ENCODE assay signal across 1 cellular context in the genomic region with DNA sequence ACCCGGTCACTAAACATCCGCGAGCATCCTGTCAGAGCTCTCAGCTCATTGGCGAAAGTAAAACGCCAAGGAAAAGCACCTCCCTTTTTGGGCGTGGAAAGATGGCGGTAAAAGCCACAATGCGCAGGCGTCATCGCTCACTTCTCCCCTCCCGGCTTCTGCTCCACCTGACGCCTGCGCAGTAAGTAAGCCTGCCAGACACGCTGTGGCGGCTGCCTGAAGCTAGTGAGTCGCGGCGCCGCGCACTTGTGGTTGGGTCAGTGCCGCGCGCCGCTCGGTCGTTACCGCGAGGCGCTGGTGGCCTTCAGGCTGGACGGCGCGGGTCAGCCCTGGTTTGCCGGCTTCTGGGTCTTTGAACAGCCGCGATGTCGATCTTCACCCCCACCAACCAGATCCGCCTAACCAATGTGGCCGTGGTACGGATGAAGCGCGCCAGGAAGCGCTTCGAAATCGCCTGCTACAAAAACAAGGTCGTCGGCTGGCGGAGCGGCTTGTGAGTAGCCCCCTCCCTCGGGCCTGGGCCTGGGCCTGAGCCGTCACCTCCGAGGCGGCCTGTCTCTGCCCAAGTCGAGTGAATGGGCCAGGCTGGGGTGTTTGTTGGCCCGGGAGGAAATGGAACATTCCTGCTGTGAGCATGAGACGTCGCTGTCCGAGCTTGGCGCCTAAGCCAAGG.
TF ChIP-seq lines count a peak whose summit lies in the region.
"Not testable (repeated sequence)": the region's sequence is repeated elsewhere in the genome, so short reads cannot be mapped to it uniquely, and the experiment has no call there.

No MANE protein-coding gene starts in this region.

TF ChIP-seq in K562, 482 proteins besides CTCF, POLR2A, EP300 and RAD21 (continued from another document and continues in another):
- TF ChIP-seq, protein P1, sequence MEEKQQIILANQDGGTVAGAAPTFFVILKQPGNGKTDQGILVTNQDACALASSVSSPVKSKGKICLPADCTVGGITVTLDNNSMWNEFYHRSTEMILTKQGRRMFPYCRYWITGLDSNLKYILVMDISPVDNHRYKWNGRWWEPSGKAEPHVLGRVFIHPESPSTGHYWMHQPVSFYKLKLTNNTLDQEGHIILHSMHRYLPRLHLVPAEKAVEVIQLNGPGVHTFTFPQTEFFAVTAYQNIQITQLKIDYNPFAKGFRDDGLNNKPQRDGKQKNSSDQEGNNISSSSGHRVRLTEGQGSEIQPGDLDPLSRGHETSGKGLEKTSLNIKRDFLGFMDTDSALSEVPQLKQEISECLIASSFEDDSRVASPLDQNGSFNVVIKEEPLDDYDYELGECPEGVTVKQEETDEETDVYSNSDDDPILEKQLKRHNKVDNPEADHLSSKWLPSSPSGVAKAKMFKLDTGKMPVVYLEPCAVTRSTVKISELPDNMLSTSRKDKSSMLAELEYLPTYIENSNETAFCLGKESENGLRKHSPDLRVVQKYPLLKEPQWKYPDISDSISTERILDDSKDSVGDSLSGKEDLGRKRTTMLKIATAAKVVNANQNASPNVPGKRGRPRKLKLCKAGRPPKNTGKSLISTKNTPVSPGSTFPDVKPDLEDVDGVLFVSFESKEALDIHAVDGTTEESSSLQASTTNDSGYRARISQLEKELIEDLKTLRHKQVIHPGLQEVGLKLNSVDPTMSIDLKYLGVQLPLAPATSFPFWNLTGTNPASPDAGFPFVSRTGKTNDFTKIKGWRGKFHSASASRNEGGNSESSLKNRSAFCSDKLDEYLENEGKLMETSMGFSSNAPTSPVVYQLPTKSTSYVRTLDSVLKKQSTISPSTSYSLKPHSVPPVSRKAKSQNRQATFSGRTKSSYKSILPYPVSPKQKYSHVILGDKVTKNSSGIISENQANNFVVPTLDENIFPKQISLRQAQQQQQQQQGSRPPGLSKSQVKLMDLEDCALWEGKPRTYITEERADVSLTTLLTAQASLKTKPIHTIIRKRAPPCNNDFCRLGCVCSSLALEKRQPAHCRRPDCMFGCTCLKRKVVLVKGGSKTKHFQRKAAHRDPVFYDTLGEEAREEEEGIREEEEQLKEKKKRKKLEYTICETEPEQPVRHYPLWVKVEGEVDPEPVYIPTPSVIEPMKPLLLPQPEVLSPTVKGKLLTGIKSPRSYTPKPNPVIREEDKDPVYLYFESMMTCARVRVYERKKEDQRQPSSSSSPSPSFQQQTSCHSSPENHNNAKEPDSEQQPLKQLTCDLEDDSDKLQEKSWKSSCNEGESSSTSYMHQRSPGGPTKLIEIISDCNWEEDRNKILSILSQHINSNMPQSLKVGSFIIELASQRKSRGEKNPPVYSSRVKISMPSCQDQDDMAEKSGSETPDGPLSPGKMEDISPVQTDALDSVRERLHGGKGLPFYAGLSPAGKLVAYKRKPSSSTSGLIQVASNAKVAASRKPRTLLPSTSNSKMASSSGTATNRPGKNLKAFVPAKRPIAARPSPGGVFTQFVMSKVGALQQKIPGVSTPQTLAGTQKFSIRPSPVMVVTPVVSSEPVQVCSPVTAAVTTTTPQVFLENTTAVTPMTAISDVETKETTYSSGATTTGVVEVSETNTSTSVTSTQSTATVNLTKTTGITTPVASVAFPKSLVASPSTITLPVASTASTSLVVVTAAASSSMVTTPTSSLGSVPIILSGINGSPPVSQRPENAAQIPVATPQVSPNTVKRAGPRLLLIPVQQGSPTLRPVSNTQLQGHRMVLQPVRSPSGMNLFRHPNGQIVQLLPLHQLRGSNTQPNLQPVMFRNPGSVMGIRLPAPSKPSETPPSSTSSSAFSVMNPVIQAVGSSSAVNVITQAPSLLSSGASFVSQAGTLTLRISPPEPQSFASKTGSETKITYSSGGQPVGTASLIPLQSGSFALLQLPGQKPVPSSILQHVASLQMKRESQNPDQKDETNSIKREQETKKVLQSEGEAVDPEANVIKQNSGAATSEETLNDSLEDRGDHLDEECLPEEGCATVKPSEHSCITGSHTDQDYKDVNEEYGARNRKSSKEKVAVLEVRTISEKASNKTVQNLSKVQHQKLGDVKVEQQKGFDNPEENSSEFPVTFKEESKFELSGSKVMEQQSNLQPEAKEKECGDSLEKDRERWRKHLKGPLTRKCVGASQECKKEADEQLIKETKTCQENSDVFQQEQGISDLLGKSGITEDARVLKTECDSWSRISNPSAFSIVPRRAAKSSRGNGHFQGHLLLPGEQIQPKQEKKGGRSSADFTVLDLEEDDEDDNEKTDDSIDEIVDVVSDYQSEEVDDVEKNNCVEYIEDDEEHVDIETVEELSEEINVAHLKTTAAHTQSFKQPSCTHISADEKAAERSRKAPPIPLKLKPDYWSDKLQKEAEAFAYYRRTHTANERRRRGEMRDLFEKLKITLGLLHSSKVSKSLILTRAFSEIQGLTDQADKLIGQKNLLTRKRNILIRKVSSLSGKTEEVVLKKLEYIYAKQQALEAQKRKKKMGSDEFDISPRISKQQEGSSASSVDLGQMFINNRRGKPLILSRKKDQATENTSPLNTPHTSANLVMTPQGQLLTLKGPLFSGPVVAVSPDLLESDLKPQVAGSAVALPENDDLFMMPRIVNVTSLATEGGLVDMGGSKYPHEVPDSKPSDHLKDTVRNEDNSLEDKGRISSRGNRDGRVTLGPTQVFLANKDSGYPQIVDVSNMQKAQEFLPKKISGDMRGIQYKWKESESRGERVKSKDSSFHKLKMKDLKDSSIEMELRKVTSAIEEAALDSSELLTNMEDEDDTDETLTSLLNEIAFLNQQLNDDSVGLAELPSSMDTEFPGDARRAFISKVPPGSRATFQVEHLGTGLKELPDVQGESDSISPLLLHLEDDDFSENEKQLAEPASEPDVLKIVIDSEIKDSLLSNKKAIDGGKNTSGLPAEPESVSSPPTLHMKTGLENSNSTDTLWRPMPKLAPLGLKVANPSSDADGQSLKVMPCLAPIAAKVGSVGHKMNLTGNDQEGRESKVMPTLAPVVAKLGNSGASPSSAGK (IDR thresholded peaks at IDR 0.05), result peak; percentile 56
- peak; percentile 99 for TF ChIP-seq NRF1 (conservative IDR thresholded peaks at IDR 0.05 in 1 of 2, IDR thresholded peaks at IDR 0.05 in 1 of 2)
- TF ChIP-seq PHF20 (IDR thresholded peaks at IDR 0.05; ENCODE audit: partially characterized antibody), result peak; percentile 62
- TF ChIP-seq NR2C2 (CRISPR knock-in tag; IDR thresholded peaks at IDR 0.05), result peak; percentile 62; the same call in 1 of the 2 replicates
- TF ChIP-seq NR2C2 (tag; IDR thresholded peaks at IDR 0.05); JUN (CRISPR knock-in tag; IDR thresholded peaks at IDR 0.05; ENCODE audit: borderline replicate concordance); JUND (tag; IDR thresholded peaks at IDR 0.05; ENCODE audit: borderline replicate concordance, low read depth, low read length): not testable (repeated sequence)
- TF ChIP-seq FOXK2 (conservative IDR thresholded peaks at IDR 0.05 in 1 of 2, IDR thresholded peaks at IDR 0.05 in 1 of 2; ENCODE audit: low read depth in 2 of 2), result peak; percentile 83 to 88
- 0 out of 2 replicates have a peak, but pooled peaks have one; percentile 23 for TF ChIP-seq JUN (IDR thresholded peaks at IDR 0.05; ENCODE audit: borderline replicate concordance, low read depth, low read length)
- peak; percentile 81; the same call in 1 of the 2 replicates for TF ChIP-seq ZBTB1 (CRISPR knock-in tag; IDR thresholded peaks at IDR 0.05; ENCODE audit: borderline replicate concordance, low read depth)
- TF ChIP-seq MEIS2 (IDR thresholded peaks at IDR 0.05; ENCODE audit: partially characterized antibody), result peak; percentile 93
- TF ChIP-seq, protein P2, sequence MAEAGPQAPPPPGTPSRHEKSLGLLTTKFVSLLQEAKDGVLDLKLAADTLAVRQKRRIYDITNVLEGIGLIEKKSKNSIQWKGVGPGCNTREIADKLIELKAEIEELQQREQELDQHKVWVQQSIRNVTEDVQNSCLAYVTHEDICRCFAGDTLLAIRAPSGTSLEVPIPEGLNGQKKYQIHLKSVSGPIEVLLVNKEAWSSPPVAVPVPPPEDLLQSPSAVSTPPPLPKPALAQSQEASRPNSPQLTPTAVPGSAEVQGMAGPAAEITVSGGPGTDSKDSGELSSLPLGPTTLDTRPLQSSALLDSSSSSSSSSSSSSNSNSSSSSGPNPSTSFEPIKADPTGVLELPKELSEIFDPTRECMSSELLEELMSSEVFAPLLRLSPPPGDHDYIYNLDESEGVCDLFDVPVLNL (CRISPR knock-in tag; IDR thresholded peaks at IDR 0.05; ENCODE audit: low read depth), result 0 out of 2 replicates have a peak, but pooled peaks have one; percentile 52
- TF ChIP-seq, protein P3, sequence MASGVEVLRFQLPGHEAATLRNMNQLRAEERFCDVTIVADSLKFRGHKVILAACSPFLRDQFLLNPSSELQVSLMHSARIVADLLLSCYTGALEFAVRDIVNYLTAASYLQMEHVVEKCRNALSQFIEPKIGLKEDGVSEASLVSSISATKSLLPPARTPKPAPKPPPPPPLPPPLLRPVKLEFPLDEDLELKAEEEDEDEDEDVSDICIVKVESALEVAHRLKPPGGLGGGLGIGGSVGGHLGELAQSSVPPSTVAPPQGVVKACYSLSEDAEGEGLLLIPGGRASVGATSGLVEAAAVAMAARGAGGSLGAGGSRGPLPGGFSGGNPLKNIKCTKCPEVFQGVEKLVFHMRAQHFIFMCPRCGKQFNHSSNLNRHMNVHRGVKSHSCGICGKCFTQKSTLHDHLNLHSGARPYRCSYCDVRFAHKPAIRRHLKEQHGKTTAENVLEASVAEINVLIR (CRISPR knock-in tag; IDR thresholded peaks at IDR 0.05), result peak; percentile 52; the same call in 1 of the 2 replicates
- peak; percentile 74 for TF ChIP-seq FIP1L1 (IDR thresholded peaks at IDR 0.05; ENCODE audit: low read depth, low read length, poor library complexity, severe bottlenecking)
- peak; percentile 87 for TF ChIP-seq POLR2AphosphoS5 (IDR thresholded peaks at IDR 0.05; ENCODE audit: control insufficient read depth, insufficient read depth, low read depth, low read length)
- TF ChIP-seq C11orf30 (IDR thresholded peaks at IDR 0.05; ENCODE audit: low read depth), result peak; percentile 89
- TF ChIP-seq JUND (IDR thresholded peaks at IDR 0.05; ENCODE audit: borderline replicate concordance, low read depth, low read length), result peak; percentile 69; the same call in 1 of the 2 replicates
- 0 out of 2 replicates have a peak, but pooled peaks have one; percentile 19 for TF ChIP-seq SPI1 (IDR thresholded peaks at IDR 0.05; ENCODE audit: borderline replicate concordance, low read depth, low read length)
- peak; percentile 92 for TF ChIP-seq SUPT5H (IDR thresholded peaks at IDR 0.05)
- TF ChIP-seq ZNF263 (CRISPR knock-in tag; IDR thresholded peaks at IDR 0.05; ENCODE audit: borderline replicate concordance), result peak; percentile 44; the same call in 1 of the 2 replicates
- TF ChIP-seq CBFB (CRISPR knock-in tag; IDR thresholded peaks at IDR 0.05), result peak; percentile 69; the same call in 1 of the 2 replicates
- peak; percentile 79 for TF ChIP-seq PHF8 (IDR thresholded peaks at IDR 0.05; ENCODE audit: borderline replicate concordance, low read length)
- TF ChIP-seq NFE2 (IDR thresholded peaks at IDR 0.05; ENCODE audit: low read depth), result 0 out of 2 replicates have a peak, but pooled peaks have one; percentile 27
- peak; percentile 78 for TF ChIP-seq TGIF2 (CRISPR knock-in tag; IDR thresholded peaks at IDR 0.05)
- TF ChIP-seq, protein P4, sequence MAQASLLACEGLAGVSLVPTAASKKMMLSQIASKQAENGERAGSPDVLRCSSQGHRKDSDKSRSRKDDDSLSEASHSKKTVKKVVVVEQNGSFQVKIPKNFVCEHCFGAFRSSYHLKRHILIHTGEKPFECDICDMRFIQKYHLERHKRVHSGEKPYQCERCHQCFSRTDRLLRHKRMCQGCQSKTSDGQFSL (CRISPR knock-in tag; IDR thresholded peaks at IDR 0.05), result 0 out of 2 replicates have a peak, but pooled peaks have one; percentile 32
- TF ChIP-seq, protein P4 (tag; IDR thresholded peaks at IDR 0.05), result not testable (repeated sequence)
- TF ChIP-seq RBFOX2 (IDR thresholded peaks at IDR 0.05; ENCODE audit: low read depth, low read length), result peak; percentile 97
- 0 out of 2 replicates have a peak, but pooled peaks have one; percentile 13 for TF ChIP-seq ZBTB17 (CRISPR knock-in tag; IDR thresholded peaks at IDR 0.05)
- TF ChIP-seq TBP (optimal IDR thresholded peaks at IDR 0.05; ENCODE audit: low read depth, low read length), result peak; percentile 53
- TF ChIP-seq MTA1 (IDR thresholded peaks at IDR 0.05; ENCODE audit: borderline replicate concordance), result peak; percentile 94
- TF ChIP-seq, protein P5, sequence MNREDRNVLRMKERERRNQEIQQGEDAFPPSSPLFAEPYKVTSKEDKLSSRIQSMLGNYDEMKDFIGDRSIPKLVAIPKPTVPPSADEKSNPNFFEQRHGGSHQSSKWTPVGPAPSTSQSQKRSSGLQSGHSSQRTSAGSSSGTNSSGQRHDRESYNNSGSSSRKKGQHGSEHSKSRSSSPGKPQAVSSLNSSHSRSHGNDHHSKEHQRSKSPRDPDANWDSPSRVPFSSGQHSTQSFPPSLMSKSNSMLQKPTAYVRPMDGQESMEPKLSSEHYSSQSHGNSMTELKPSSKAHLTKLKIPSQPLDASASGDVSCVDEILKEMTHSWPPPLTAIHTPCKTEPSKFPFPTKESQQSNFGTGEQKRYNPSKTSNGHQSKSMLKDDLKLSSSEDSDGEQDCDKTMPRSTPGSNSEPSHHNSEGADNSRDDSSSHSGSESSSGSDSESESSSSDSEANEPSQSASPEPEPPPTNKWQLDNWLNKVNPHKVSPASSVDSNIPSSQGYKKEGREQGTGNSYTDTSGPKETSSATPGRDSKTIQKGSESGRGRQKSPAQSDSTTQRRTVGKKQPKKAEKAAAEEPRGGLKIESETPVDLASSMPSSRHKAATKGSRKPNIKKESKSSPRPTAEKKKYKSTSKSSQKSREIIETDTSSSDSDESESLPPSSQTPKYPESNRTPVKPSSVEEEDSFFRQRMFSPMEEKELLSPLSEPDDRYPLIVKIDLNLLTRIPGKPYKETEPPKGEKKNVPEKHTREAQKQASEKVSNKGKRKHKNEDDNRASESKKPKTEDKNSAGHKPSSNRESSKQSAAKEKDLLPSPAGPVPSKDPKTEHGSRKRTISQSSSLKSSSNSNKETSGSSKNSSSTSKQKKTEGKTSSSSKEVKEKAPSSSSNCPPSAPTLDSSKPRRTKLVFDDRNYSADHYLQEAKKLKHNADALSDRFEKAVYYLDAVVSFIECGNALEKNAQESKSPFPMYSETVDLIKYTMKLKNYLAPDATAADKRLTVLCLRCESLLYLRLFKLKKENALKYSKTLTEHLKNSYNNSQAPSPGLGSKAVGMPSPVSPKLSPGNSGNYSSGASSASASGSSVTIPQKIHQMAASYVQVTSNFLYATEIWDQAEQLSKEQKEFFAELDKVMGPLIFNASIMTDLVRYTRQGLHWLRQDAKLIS (CRISPR knock-in tag; IDR thresholded peaks at IDR 0.05), result peak; percentile 82; the same call in 1 of the 2 replicates
- peak; percentile 83; the same call in 1 of the 2 replicates for TF ChIP-seq KAT7 (CRISPR knock-in tag; IDR thresholded peaks at IDR 0.05; ENCODE audit: borderline replicate concordance)
- peak; percentile 29; the same call in 1 of the 2 replicates for TF ChIP-seq TAF7 (tag; IDR thresholded peaks at IDR 0.05)
- peak; percentile 73 for TF ChIP-seq CTBP1 (IDR thresholded peaks at IDR 0.05; ENCODE audit: borderline replicate concordance)
- TF ChIP-seq ZFP36 (IDR thresholded peaks at IDR 0.05; ENCODE audit: low read depth, low read length, partially characterized antibody), result peak; percentile 22
- peak; percentile 92 for TF ChIP-seq CREB1 (IDR thresholded peaks at IDR 0.05)
- TF ChIP-seq CREB1 (CRISPR knock-in tag; IDR thresholded peaks at IDR 0.05), result peak; percentile 95
- TF ChIP-seq SP1 (CRISPR knock-in tag; IDR thresholded peaks at IDR 0.05), result peak; percentile 84
